Comparison of ENCODE assay signal across 14 cellular contexts in the genomic region with DNA sequence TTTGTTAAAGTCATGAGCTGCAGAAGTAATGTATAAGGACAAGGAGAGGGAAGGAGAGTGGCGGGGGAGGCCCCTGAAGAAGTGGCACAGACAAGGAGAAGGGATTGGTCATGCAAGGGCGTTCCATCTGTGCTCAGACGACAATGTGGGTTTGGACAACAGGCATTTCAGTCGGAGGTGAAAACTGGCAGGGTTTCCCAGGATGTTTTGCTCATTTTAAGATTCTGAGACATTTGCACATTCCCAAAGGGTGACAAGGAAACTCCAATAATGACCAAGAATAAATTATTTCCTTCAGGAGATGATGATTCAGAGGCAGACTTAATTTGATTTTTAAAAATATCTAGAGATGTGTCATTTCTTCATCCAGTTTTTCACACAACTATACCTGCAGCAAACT.
DNase-seq lines count a peak whose midpoint lies in the region; ATAC-seq and TF ChIP-seq lines count a peak whose summit lies in the region.
"Had no signal": no experiment of that assay in that cellular context is flagged by ENCODE, and none has a peak within 500 bp of the region (broad histone marks: within the 10 kb centered on the region; RNA-seq: fewer than 3 reads in every experiment).

No MANE protein-coding gene starts in this region.

- intact Hi-C loops in head of caudate nucleus (cut with DNase I): no loop called here

- WGBS in smooth muscle cell (ENCODE audit: low lambda C conversion rate): 87% methylated on average over 4 of the region's 4 CpGs

- no peak for TF ChIP-seq CTCF in smooth muscle cell (IDR thresholded peaks at IDR 0.05; ENCODE audit: borderline replicate concordance, insufficient read depth, poor library complexity, severe bottlenecking)

- DNase-seq in AG08396 (ENCODE audit: low spot score) (peak; percentile 39), HCEC 1CT (peak; percentile 60), astrocyte of the hippocampus (ENCODE audit: low read depth, low spot score) (peak; percentile 91), kidney tubule cell (ENCODE audit: low spot score) (peak; percentile 94), smooth muscle cell (lab: John Stamatoyannopoulos, UW; ENCODE audit: unreplicated experiment) (no peak), NCI-H1436 (lab: John Stamatoyannopoulos, UW) (no peak), head of caudate nucleus (no peak)
- DNase-seq: activated CD8-positive, alpha-beta memory T cell treated with anti-CD3 and anti-CD28 coated beads, Interleukin-2, amount 10 ng/mL, durations not matched to agents 7 days and 5 days; MV-4-11; stimulated activated CD4-positive, alpha-beta T cell treated with anti-CD3 and anti-CD28 coated beads, Interleukin-2, amount 100 ng/mL, for 48 hours; stimulated activated naive CD4-positive, alpha-beta T cell treated with Interleukin-2 at 50 U/mL for 16 hours had no signal

- H3K27ac ChIP-seq in smooth muscle cell (ENCODE audit: low read depth): no peak overlapping the region
- H3K27ac ChIP-seq: BLaER1 treated with 17β-estradiol and CSF1 and Interleukin-3, amounts not matched to agents 10 nM and 100 nM; HL-60 had no signal

- no peaks in the 10 kb centered on the region for H4K20me1 ChIP-seq in smooth muscle cell (ENCODE audit: low read depth)

- no peaks in the 10 kb centered on the region for H3F3A ChIP-seq in smooth muscle cell (ENCODE audit: low read depth)

- H3K4me1 ChIP-seq in smooth muscle cell (ENCODE audit: low read depth): no peaks in the 10 kb centered on the region

- ATAC-seq in GM21423 (IDR thresholded peaks at IDR 0.05; ENCODE audit: unreplicated experiment): no peak
- ATAC-seq: activated CD8-positive, alpha-beta memory T cell treated with anti-CD3 and anti-CD28 coated beads, Interleukin-2, amount 10 ng/mL, durations not matched to agents 7 days and 5 days had no signal

- H3K4me2 ChIP-seq in smooth muscle cell: no peak overlapping the region
- H3K4me2 ChIP-seq: BLaER1 treated with 17β-estradiol and CSF1 and Interleukin-3, amounts not matched to agents 10 nM and 100 nM had no signal

- H3K27me3 ChIP-seq in smooth muscle cell (ENCODE audit: low read depth): no peaks in the 10 kb centered on the region
- H3K27me3 ChIP-seq: BLaER1 treated with 17β-estradiol and CSF1 and Interleukin-3, amounts not matched to agents 10 nM and 100 nM had no signal

- H3K9ac ChIP-seq in smooth muscle cell (ENCODE audit: low read depth): no peak overlapping the region
- H3K9ac ChIP-seq: BLaER1 treated with 17β-estradiol and CSF1 and Interleukin-3, amounts not matched to agents 10 nM and 100 nM had no signal

- H2AFZ ChIP-seq in smooth muscle cell (ENCODE audit: low read depth): no peak overlapping the region

- peaks cover 31% of the 10 kb centered on the region for H3K36me3 ChIP-seq in smooth muscle cell (ENCODE audit: low read depth)

- no peaks in the 10 kb centered on the region for H3K9me3 ChIP-seq in smooth muscle cell (replicated peaks; ENCODE audit: low read depth)
- H3K9me3 ChIP-seq: BLaER1 treated with 17β-estradiol and CSF1 and Interleukin-3, amounts not matched to agents 10 nM and 100 nM had no signal

- no peaks in the 10 kb centered on the region for H3K79me2 ChIP-seq in smooth muscle cell (ENCODE audit: low read depth)

- H3K4me3 ChIP-seq in smooth muscle cell: no peak overlapping the region
- H3K4me3 ChIP-seq: BLaER1 treated with 17β-estradiol and CSF1 and Interleukin-3, amounts not matched to agents 10 nM and 100 nM had no signal

Comparison
In these comparisons a context has a peak if more than half of its experiments do, and no peak if none do; other contexts are left out.
1. DNase-seq: peak in AG08396 (single experiment), HCEC 1CT (single experiment), astrocyte of the hippocampus (single experiment) and kidney tubule cell (single experiment); none in smooth muscle cell (single experiment), NCI-H1436 (single experiment) and head of caudate nucleus (0 of 42).